Comparison of ENCODE assay signal across 20 cellular contexts in the genomic region with DNA sequence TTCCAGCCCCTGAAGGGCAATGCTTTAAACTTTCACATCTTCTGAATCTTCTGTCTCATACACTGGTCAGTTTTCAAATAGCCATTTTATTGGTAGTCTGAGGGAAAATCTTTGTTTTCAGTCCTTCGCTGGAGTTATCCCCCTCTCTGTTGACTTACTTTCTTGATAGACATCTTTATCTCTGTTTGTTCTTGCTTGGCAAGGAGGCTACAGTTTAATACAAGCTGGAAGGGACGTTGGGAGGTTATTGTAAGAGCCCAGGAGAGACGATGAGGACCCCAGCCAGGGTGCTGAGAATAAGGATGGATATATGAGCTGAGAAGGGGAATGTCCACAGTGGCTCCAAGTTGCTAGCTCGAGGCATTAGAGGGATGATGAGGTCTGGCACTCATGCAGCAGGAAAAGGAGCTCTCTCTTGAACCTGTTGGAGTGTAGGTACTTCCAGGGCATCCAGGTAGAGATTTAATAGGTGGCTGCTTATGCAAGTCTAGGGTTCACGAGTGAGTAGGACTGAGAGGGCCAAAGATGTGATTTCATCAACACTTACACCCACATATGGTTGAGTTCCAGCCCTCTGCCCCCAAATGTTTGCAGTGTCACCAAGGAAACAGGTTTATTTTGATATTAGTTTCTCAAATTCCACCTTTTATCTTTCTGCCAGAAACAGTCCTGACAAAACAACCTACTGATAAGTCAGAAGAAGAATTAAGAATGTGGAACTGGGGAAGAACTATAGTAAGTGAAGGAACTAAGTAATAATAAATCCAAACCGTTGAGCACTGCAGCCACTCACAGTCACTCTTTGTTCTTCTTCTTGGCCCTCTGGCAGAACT.
DNase-seq lines count a peak whose midpoint lies in the region; ATAC-seq, FAIRE-seq and TF ChIP-seq lines count a peak whose summit lies in the region.
"Had no signal": no experiment of that assay in that cellular context is flagged by ENCODE, and none has a peak within 500 bp of the region (broad histone marks: within the 10 kb centered on the region; RNA-seq: fewer than 3 reads in every experiment).

No MANE protein-coding gene starts in this region.

- no peak for FAIRE-seq in HepG2 (lab: Jason Lieb, UNC)
- no peak for FAIRE-seq in pancreas (lab: Jason Lieb, UNC)
- FAIRE-seq: A204.1, D721Med, GM12892, GM18507 had no signal

- intact Hi-C loops in body of pancreas (cut with DNase I), result no loop called here
- intact Hi-C loops in HepG2 (cut with micrococcal nuclease; ENCODE audit: unreplicated experiment), result no loop called here
- intact Hi-C loops in pancreas (cut with DNase I), result no loop called here

- H2AFZ ChIP-seq in HepG2 (ENCODE audit: low read length), result no peak overlapping the region
- H2AFZ ChIP-seq: GM23248 had no signal

- DNase-seq in body of pancreas (peak in 3 of 4 donors; percentile 13 to 31 (median 14)), HepG2 (ENCODE audit: low spot score) (peak; percentile 40), pancreas (peak in 1 of 6 donors; percentile 11), ureter (ENCODE audit: low spot score) (no peak), NCI-H2171 treated with DMSO at 0.1 percent for 48 hours (lab: John Stamatoyannopoulos, UW) (no peak)
- DNase-seq: ACHN; CD4-positive, alpha-beta T cell; GDM1; GM23248; IMR-90 had no signal

- H4K20me1 ChIP-seq in HepG2 (ENCODE audit: insufficient read depth, low read length), result no peaks in the 10 kb centered on the region

- H3K4me3 ChIP-seq in HEK293 (ENCODE audit: low read depth, low read length) (no peak overlapping the region), body of pancreas (no peak overlapping the region), HepG2 (replicated peaks in 1 of 3; ENCODE audit: insufficient read depth in 1 of 3, low read depth in 2 of 3, low read length in 3 of 3) (no peak overlapping the region), pancreas (no peak overlapping the region)
- H3K4me3 ChIP-seq: GM23248, HAP-1 had no signal

- no peaks in the 10 kb centered on the region for H3K9me3 ChIP-seq in HEK293 (ENCODE audit: control insufficient read depth, insufficient read depth, low read depth, low read length)
- no peaks in the 10 kb centered on the region for H3K9me3 ChIP-seq in body of pancreas
- no peaks in the 10 kb centered on the region for H3K9me3 ChIP-seq in HepG2 (ENCODE audit: low read length)
- H3K9me3 ChIP-seq in pancreas, result no peaks in the 10 kb centered on the region
- H3K9me3 ChIP-seq: Caco-2, HAP-1 had no signal

- TF ChIP-seq EP300 in HepG2 (IDR thresholded peaks at IDR 0.05; ENCODE audit: low read depth in 2 of 2, low read length in 2 of 2), result no peak
- no peak for TF ChIP-seq EP300 in HepG2 (CRISPR knock-in tag; IDR thresholded peaks at IDR 0.05; ENCODE audit: borderline replicate concordance)

- H3K79me2 ChIP-seq in HepG2 (ENCODE audit: insufficient read depth, low read length), result no peaks in the 10 kb centered on the region

- no peak for TF ChIP-seq RAD21 in HepG2 (CRISPR knock-in tag; IDR thresholded peaks at IDR 0.05)

- BruUV-seq in HepG2 (replicated peaks; lab: Mats Ljungman, UMichigan), result no TSS peak

- no peak for TF ChIP-seq CTCF in HEK293 (tag by site-specific recombination; IDR thresholded peaks at IDR 0.05)
- TF ChIP-seq CTCF in body of pancreas (IDR thresholded peaks at IDR 0.05), result no peak
- TF ChIP-seq CTCF in HepG2 (CRISPR knock-in tag; IDR thresholded peaks at IDR 0.05), result no peak
- TF ChIP-seq CTCF in pancreas (IDR thresholded peaks at IDR 0.05), result no peak

- CTCF ChIA-PET in HEK293 (lab: Yijun Ruan, JAX) (interaction anchor here (0.5 to 0.7 kb wide), 2 partner anchors 22 to 153 kb away, joined by 3 to 5 read pairs; no protein-coding TSS in a partner anchor), HepG2 (lab: Yijun Ruan, JAX; ENCODE audit: low intra/inter-chr PET ratio, low total read pairs) (no interaction called here)

- H3K36me3 ChIP-seq in HEK293 (ENCODE audit: control insufficient read depth in 2 of 2, insufficient read depth in 1 of 2, low read length in 2 of 2), result no peaks in the 10 kb centered on the region
- no peaks in the 10 kb centered on the region for H3K36me3 ChIP-seq in body of pancreas (replicated peaks in 1 of 2; ENCODE audit: insufficient read depth in 1 of 2, low read depth in 2 of 2)
- no peaks in the 10 kb centered on the region for H3K36me3 ChIP-seq in HepG2 (replicated peaks in 1 of 2; ENCODE audit: control insufficient read depth in 1 of 2, insufficient read depth in 2 of 2, low read length in 2 of 2)
- no peaks in the 10 kb centered on the region for H3K36me3 ChIP-seq in pancreas
- H3K36me3 ChIP-seq: HAP-1 had no signal

- WGBS in body of pancreas, 2 donors, result 10 to 18% methylated on average over 6 of the region's 6 CpGs
- WGBS in HepG2 (ENCODE audit: low lambda C conversion rate), result 18% methylated on average over 6 of the region's 6 CpGs
- WGBS in pancreas, 2 donors, result 17 to 19% methylated on average over 6 of the region's 6 CpGs

- H3K27ac ChIP-seq in HEK293 (ENCODE audit: extremely low read depth, low read depth, low read length), result no peak overlapping the region
- H3K27ac ChIP-seq in body of pancreas, result peak overlapping the region in 1 of 4 donors; percentile 55
- no peak overlapping the region for H3K27ac ChIP-seq in HepG2 (ENCODE audit: extremely low read length, insufficient read depth, low read length)
- peak overlapping the region in 1 of 4 donors; percentile 10 for H3K27ac ChIP-seq in pancreas
- H3K27ac ChIP-seq: C4-2B, GM23248, HL-60 had no signal

- H3K9ac ChIP-seq in HepG2 (ENCODE audit: insufficient read depth, low read depth, low read length), result no peak overlapping the region
- H3K9ac ChIP-seq: GM23248 had no signal

- in situ Hi-C loops in HepG2 (cut with HindIII; ENCODE audit: extremely low pct_ligation_motif_present, low pct_unique_long_range_greater_than_20kb), result no loop called here

- H3K4me1 ChIP-seq in HEK293 (ENCODE audit: control insufficient read depth, insufficient read depth, low read length) (peaks cover 5% of the 10 kb centered on the region; the same call in 1 of the 2 replicates), body of pancreas (peaks cover 21% of the 10 kb centered on the region), HepG2 (ENCODE audit: insufficient read depth, low read length) (peaks cover 28% of the 10 kb centered on the region), pancreas (peaks cover 0 to 13% (median 2%) of the 10 kb centered on the region in 3 donors)
- H3K4me1 ChIP-seq: HAP-1 had no signal

- peak; percentile 83 for ATAC-seq in body of pancreas
- ATAC-seq in HepG2, result no peak; the same call in 2 of the 3 replicates
- ATAC-seq in pancreas, result peak; percentile 53 to 94 (median 76)
- ATAC-seq in HG03520 (IDR thresholded peaks at IDR 0.05; ENCODE audit: unreplicated experiment), result no peak

- POLR2A ChIA-PET in HEK293 (lab: Yijun Ruan, JAX) (no interaction called here), HepG2 (lab: Yijun Ruan, JAX) (no interaction called here)

- H3K4me2 ChIP-seq in HepG2 (ENCODE audit: low read depth, low read length), result no peak overlapping the region

- H3K27me3 ChIP-seq in body of pancreas, result no peaks in the 10 kb centered on the region
- H3K27me3 ChIP-seq in HepG2 (ENCODE audit: control insufficient read depth in 1 of 2, insufficient read depth in 2 of 2, low read length in 2 of 2), result no peaks in the 10 kb centered on the region
- H3K27me3 ChIP-seq in pancreas, result no peaks in the 10 kb centered on the region

- TF ChIP-seq POLR2A in body of pancreas (IDR thresholded peaks at IDR 0.05) (no peak), HepG2 (IDR thresholded peaks at IDR 0.05; ENCODE audit: insufficient read depth in 1 of 2, low read depth in 2 of 2, low read length in 2 of 2) (no peak)

TF ChIP-seq in HEK293, 187 proteins besides CTCF, POLR2A, EP300 and RAD21:
- TF ChIP-seq EGR2 (tag by site-specific recombination; IDR thresholded peaks at IDR 0.05; ENCODE audit: low read depth) (0 out of 2 replicates have a peak, but pooled peaks have one; percentile 13), ZNF623 (tag by site-specific recombination; IDR thresholded peaks at IDR 0.05) (no peak)

TF ChIP-seq in HepG2, 621 proteins besides CTCF, POLR2A, EP300 and RAD21:
- TF ChIP-seq HMGA1 (CRISPR knock-in tag; conservative IDR thresholded peaks at IDR 0.05) (no peak), ARID2 (CRISPR knock-in tag; IDR thresholded peaks at IDR 0.05; ENCODE audit: borderline replicate concordance) (0 out of 2 replicates have a peak, but pooled peaks have one; percentile 17)

Comparison
In these comparisons a context has a peak if more than half of its experiments do, and no peak if none do; other contexts are left out.
1. ATAC-seq: peak in body of pancreas (single experiment) and pancreas (4 of 4); none in HepG2 (single experiment) and HG03520 (single experiment).
2. DNase-seq: peak in body of pancreas (3 of 4) and HepG2 (single experiment); none in ureter (single experiment) and NCI-H2171 treated with DMSO at 0.1 percent for 48 hours (single experiment).